Comparison of ENCODE assay signal across 8 cellular contexts in the genomic region with DNA sequence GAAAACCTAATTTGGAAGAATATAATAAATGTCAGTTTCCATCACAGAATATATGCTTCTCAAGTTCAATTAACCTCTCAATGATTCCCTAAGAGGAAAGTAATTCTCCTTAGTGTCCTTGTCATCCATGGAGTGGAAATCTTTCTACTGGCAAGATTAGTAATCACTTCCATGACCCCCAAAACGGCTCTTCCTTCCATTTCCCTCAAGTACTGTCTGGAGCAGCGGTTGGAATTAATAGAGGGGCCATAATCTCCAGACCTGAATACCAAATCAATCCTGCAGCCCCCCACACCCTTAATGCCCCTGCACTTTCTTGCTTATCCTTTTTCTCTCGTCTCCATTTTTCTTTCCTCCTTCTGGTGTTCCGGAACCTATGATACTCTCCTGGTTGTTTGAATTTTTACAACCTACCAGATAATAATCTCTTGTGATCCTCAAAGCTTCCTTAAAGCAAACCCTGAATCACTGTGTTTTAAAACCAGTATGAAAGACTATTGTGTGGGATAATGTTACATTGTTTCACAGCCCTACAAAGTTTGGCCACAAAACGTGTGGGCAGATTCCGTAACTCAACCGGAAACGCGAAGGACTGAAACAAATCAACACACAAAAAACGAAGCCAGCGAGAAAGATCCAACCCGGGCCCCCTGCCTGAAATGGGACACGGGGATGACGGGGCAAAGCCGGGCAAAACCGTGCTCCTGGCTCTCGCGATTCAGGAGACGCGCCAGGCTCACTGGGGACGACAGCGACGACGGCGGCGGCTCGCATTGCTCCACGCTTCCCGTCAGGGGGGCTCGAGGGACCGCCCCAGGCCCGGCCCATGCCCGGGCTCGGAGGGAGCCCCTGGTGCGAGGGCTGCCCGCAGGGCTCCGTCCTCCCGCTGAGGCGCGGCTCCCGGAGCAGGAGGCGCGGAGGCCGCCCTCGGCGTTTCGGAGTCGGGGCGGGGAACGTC. TPM values are rescaled to one million over a fixed set of nuclear protein-coding genes. Genes with fewer than 3 reads are reported as not detected.
DNase-seq lines count a peak whose midpoint lies in the region; ATAC-seq and TF ChIP-seq lines count a peak whose summit lies in the region.
"Not testable (repeated sequence)": the region's sequence is repeated elsewhere in the genome, so short reads cannot be mapped to it uniquely, and the experiment has no call there.

No MANE protein-coding gene starts in this region.

- H3K4me1 ChIP-seq in A673 (ENCODE audit: insufficient read depth, low read length, poor library complexity, severe bottlenecking); duodenal mucosa (ENCODE audit: control insufficient read depth in 1 of 2, insufficient read depth in 2 of 2, low read length in 2 of 2): not testable (repeated sequence)
- peaks cover 0 to 32% (median 11%) of the 10 kb centered on the region in 6 donors for H3K4me1 ChIP-seq in spleen

- DNase-seq in A673 (ENCODE audit: low spot score) (peak; percentile 87), NCI-H748 (lab: John Stamatoyannopoulos, UW; ENCODE audit: unreplicated experiment) (peak; percentile 31), left kidney (ENCODE audit: low read depth, low spot score) (peak; percentile 88), spleen (peak; percentile 90)
- peak; percentile 17 to 19 (median 18) for DNase-seq in activated CD8-positive, alpha-beta memory T cell treated with anti-CD3 and anti-CD28 coated beads for 48 hours (ENCODE audit: low read depth in 2 of 3, low spot score in 2 of 3)

- POLR2A ChIA-PET in A673 (lab: Charles Lee; ENCODE audit: low non-redundant PET): not testable (repeated sequence)

- ATAC-seq in GM18909 (IDR thresholded peaks at IDR 0.05; ENCODE audit: poor library complexity, unreplicated experiment) (peak; percentile 51), HG03060 (IDR thresholded peaks at IDR 0.05; ENCODE audit: low read depth, unreplicated experiment) (peak; percentile 48)

- H3K27ac ChIP-seq in A673 (ENCODE audit: low read depth, low read length, poor library complexity, severe bottlenecking) (peak overlapping the region; percentile 75), duodenal mucosa (ENCODE audit: low read depth, low read length) (peak overlapping the region; percentile 55), spleen (peak overlapping the region; percentile 60 to 88 (median 81))

- BruUV-seq in A673 (replicated peaks; lab: Mats Ljungman, UMichigan): TSS peak; percentile 62

- not testable (repeated sequence) for TF ChIP-seq CTCF in A673 (conservative IDR thresholded peaks at IDR 0.05; ENCODE audit: low read depth, low read length); spleen (IDR thresholded peaks at IDR 0.05 in 8 of 11, conservative IDR thresholded peaks at IDR 0.05 in 3 of 11)

- WGBS in spleen, 5 donors: 26 to 34% (median 29%) methylated on average over 49 to 50 of the region's 50 CpGs

- H3K27me3 ChIP-seq in A673 (replicated peaks; ENCODE audit: insufficient read depth, low read depth, low read length, poor library complexity); duodenal mucosa (ENCODE audit: control insufficient read depth in 1 of 2, insufficient read depth in 2 of 2, low read length in 2 of 2): not testable (repeated sequence)
- peaks cover 0 to 14% (median 0%) of the 10 kb centered on the region in 7 donors for H3K27me3 ChIP-seq in spleen (replicated peaks in 1 of 7)

- not testable (repeated sequence) for H3K36me3 ChIP-seq in A673 (ENCODE audit: insufficient read depth, low read length, poor library complexity, severe bottlenecking); duodenal mucosa (ENCODE audit: control insufficient read depth in 1 of 2, insufficient read depth in 2 of 2, low read length in 2 of 2); spleen

- not testable (repeated sequence) for TF ChIP-seq POLR2A in spleen (IDR thresholded peaks at IDR 0.05)

- intact Hi-C loops in A673 (cut with micrococcal nuclease; ENCODE audit: unreplicated experiment); spleen (cut with DNase I; ENCODE audit: low total_unique reads): not testable (repeated sequence)

- H3K9me3 ChIP-seq in A673 (ENCODE audit: low read depth, low read length, poor library complexity, severe bottlenecking); duodenal mucosa (ENCODE audit: control insufficient read depth in 1 of 2, low read length in 2 of 2); spleen: not testable (repeated sequence)

- H3K9ac ChIP-seq in duodenal mucosa (ENCODE audit: low read depth in 1 of 2, low read length in 2 of 2): peak overlapping the region; percentile 37 to 64

- CTCF ChIA-PET in A673 (lab: Charles Lee): not testable (repeated sequence)

- H3K4me3 ChIP-seq in A673 (ENCODE audit: low read depth, low read length, poor library complexity, severe bottlenecking): peak overlapping the region; percentile 65
- peak overlapping the region; percentile 64 to 87 for H3K4me3 ChIP-seq in duodenal mucosa (ENCODE audit: low read depth in 1 of 2, low read length in 2 of 2)
- peak overlapping the region; percentile 75 to 99 (median 88) for H3K4me3 ChIP-seq in spleen

RNA-seq across cellular contexts. Expression of a gene that starts 1.0 kb away (rescaled TPM):
- 0.83 and 1.4 TPM in 2 replicates for total RNA-seq in A673 (2021)
- 1 to 10 TPM in 2 of 7 donors, under 1 TPM in 3, not detected in 2; 0.50 to 1.0 (median 0.94) TPM for total RNA-seq in spleen
- 1 to 10 TPM in 1 of 3 donors, under 1 TPM in 2; 0.35 to 1.0 (median 0.72) TPM for polyA plus RNA-seq in spleen

RNA-seq across cellular contexts. Expression of a gene that starts 14.3 kb away (rescaled TPM):
- total RNA-seq in A673 (2021) (36.2 and 45.4 TPM in 2 replicates), spleen (10 to 100 TPM; 18.6 to 27.7 (median 21.6) TPM)
- polyA plus RNA-seq in spleen: 10 to 100 TPM in 2 of 3 donors, 1 to 10 TPM in 1; 8.6 to 11.3 (median 10.3) TPM

Comparison
In these comparisons a context has a peak if more than half of its experiments do, and no peak if none do; other contexts are left out.
1. Peak in every context shown above with its lines: DNase-seq, ATAC-seq, H3K4me3 ChIP-seq and H3K27ac ChIP-seq.
2. DNase-seq: peak in every context shown above with its lines; median percentile 90 in spleen; 88 in left kidney; 87 in A673; 31 in NCI-H748; 18 in activated CD8-positive, alpha-beta memory T cell treated with anti-CD3 and anti-CD28 coated beads for 48 hours.